In the genomic region with DNA sequence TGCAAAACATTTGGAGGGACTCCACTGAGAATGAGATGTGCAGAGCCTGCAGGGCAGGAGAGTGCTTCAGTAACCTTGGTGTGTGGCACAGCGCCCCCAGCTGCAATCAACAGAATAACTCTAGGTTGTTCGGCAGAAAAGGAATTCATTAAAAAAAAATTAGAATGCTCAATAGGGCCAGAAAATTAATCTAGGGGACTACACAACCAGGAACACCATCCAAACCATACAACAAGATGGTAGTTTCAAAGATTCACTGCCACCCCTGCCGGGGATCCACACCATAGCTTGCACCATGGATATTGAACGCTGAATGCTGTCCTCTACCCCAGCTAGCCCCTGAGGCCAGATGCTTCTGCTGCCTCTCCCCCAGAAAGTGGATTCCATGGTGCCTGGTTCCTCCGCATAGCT, we compare ENCODE assay signal across 1 cellular context.
TF ChIP-seq lines count a peak whose summit lies in the region.

No MANE protein-coding gene starts in this region.

TF ChIP-seq in HepG2, 621 proteins besides CTCF, POLR2A, EP300 and RAD21 (continued from another document and continues in another):
- TF ChIP-seq, protein P1, sequence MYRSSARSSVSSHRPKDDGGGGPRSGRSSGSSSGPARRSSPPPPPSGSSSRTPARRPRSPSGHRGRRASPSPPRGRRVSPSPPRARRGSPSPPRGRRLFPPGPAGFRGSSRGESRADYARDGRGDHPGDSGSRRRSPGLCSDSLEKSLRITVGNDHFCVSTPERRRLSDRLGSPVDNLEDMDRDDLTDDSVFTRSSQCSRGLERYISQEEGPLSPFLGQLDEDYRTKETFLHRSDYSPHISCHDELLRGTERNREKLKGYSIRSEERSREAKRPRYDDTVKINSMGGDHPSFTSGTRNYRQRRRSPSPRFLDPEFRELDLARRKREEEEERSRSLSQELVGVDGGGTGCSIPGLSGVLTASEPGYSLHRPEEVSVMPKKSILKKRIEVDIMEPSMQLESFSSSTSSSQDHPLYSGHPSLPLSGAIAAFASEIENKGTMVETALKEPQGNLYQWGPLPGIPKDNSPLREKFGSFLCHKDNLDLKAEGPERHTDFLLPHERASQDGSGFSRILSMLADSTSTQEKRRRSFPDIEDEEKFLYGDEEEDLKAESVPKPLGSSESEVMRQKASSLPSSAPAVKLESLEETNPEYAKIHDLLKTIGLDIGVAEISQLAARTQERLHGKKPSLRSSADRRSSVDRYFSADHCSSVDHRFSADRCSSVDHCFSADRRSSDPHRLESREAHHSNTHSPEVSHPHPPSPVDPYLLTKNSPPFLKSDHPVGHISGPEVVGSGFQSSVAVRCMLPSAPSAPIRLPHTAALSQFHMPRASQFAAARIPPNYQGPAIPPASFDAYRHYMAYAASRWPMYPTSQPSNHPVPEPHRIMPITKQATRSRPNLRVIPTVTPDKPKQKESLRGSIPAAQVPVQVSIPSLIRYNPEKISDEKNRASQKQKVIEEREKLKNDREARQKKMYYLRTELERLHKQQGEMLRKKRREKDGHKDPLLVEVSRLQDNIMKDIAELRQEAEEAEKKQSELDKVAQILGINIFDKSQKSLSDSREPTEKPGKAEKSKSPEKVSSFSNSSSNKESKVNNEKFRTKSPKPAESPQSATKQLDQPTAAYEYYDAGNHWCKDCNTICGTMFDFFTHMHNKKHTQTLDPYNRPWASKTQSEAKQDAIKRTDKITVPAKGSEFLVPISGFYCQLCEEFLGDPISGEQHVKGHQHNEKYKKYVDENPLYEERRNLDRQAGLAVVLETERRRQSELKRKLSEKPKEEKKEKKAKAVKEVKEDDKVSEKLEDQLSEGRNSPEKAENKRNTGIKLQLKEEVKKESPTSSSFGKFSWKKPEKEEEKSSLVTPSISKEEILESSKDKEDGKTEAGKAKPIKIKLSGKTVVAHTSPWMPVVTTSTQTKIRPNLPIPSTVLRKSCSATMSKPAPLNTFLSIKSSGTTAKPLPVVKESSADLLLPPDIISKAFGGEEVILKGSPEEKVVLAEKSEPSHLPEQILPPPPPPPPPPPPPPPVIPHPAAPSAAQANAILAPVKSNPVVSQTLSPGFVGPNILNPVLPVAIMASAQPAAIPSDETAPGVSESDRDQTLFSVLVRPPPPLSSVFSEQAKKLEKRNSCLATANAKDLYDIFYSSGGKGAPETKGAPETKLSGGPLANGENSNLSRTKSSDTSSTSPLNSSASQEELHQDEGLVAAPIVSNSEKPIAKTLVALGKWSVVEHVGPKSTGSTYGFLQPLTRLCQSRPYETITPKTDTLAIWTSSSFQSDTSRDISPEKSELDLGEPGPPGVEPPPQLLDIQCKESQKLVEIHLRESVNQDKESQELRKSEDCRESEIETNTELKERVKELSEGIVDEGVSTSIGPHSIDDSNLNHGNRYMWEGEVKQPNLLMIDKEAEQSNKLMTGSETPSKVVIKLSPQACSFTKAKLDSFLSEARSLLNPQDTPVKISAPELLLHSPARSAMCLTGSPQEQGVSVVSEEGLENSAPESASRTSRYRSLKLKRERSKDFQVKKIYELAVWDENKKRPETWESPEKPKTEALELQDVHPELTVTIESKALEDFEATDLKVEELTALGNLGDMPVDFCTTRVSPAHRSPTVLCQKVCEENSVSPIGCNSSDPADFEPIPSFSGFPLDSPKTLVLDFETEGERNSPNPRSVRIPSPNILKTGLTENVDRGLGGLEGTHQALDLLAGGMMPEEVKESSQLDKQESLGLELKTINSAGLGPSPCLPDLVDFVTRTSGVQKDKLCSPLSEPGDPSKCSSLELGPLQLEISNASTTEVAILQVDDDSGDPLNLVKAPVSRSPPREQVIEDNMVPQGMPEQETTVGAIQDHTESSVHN (CRISPR knock-in tag; IDR thresholded peaks at IDR 0.05), result no peak
- TF ChIP-seq, protein P2, sequence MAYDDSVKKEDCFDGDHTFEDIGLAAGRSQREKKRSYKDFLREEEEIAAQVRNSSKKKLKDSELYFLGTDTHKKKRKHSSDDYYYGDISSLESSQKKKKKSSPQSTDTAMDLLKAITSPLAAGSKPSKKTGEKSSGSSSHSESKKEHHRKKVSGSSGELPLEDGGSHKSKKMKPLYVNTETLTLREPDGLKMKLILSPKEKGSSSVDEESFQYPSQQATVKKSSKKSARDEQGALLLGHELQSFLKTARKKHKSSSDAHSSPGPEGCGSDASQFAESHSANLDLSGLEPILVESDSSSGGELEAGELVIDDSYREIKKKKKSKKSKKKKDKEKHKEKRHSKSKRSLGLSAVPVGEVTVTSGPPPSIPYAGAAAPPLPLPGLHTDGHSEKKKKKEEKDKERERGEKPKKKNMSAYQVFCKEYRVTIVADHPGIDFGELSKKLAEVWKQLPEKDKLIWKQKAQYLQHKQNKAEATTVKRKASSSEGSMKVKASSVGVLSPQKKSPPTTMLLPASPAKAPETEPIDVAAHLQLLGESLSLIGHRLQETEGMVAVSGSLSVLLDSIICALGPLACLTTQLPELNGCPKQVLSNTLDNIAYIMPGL (CRISPR knock-in tag; IDR thresholded peaks at IDR 0.05; ENCODE audit: borderline replicate concordance in 1 of 2, low read depth in 1 of 2), result 0 out of 4 replicates have a peak, but pooled peaks of 1 of the 2 experiments have one; percentile 43
- TF ChIP-seq, protein P3, sequence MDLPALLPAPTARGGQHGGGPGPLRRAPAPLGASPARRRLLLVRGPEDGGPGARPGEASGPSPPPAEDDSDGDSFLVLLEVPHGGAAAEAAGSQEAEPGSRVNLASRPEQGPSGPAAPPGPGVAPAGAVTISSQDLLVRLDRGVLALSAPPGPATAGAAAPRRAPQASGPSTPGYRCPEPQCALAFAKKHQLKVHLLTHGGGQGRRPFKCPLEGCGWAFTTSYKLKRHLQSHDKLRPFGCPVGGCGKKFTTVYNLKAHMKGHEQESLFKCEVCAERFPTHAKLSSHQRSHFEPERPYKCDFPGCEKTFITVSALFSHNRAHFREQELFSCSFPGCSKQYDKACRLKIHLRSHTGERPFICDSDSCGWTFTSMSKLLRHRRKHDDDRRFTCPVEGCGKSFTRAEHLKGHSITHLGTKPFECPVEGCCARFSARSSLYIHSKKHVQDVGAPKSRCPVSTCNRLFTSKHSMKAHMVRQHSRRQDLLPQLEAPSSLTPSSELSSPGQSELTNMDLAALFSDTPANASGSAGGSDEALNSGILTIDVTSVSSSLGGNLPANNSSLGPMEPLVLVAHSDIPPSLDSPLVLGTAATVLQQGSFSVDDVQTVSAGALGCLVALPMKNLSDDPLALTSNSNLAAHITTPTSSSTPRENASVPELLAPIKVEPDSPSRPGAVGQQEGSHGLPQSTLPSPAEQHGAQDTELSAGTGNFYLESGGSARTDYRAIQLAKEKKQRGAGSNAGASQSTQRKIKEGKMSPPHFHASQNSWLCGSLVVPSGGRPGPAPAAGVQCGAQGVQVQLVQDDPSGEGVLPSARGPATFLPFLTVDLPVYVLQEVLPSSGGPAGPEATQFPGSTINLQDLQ (CRISPR knock-in tag; IDR thresholded peaks at IDR 0.05), result no peak
- TF ChIP-seq SOX5 (CRISPR knock-in tag; IDR thresholded peaks at IDR 0.05; ENCODE audit: borderline replicate concordance) (no peak), SP2 (CRISPR knock-in tag; IDR thresholded peaks at IDR 0.05) (no peak), ZNF383 (CRISPR knock-in tag; IDR thresholded peaks at IDR 0.05; ENCODE audit: borderline replicate concordance) (no peak), ZNF180 (CRISPR knock-in tag; IDR thresholded peaks at IDR 0.05; ENCODE audit: borderline replicate concordance, low read depth) (no peak), TOE1 (CRISPR knock-in tag; IDR thresholded peaks at IDR 0.05) (0 out of 2 replicates have a peak, but pooled peaks have one; percentile 10), POLR2AphosphoS5 (IDR thresholded peaks at IDR 0.05; ENCODE audit: low read depth, low read length) (no peak), ZNF329 (CRISPR knock-in tag; IDR thresholded peaks at IDR 0.05; ENCODE audit: low read depth) (no peak), ZNF557 (CRISPR knock-in tag; IDR thresholded peaks at IDR 0.05) (no peak), ZNF768 (CRISPR knock-in tag; IDR thresholded peaks at IDR 0.05) (no peak), FOXO1 (CRISPR knock-in tag; IDR thresholded peaks at IDR 0.05) (no peak), PAWR (CRISPR knock-in tag; IDR thresholded peaks at IDR 0.05; ENCODE audit: borderline replicate concordance) (no peak), ZNF773 (CRISPR knock-in tag; IDR thresholded peaks at IDR 0.05; ENCODE audit: borderline replicate concordance) (no peak), RNF2 (conservative IDR thresholded peaks at IDR 0.05; ENCODE audit: low read depth) (no peak), NRL (CRISPR knock-in tag; IDR thresholded peaks at IDR 0.05; ENCODE audit: borderline replicate concordance) (no peak), ZNF501 (CRISPR knock-in tag; IDR thresholded peaks at IDR 0.05) (peak; percentile 46; the same call in 1 of the 2 replicates), SMC3 (IDR thresholded peaks at IDR 0.05; ENCODE audit: low read length) (peak; percentile 66; the same call in 1 of the 2 replicates), REPIN1 (CRISPR knock-in tag; IDR thresholded peaks at IDR 0.05; ENCODE audit: borderline replicate concordance, low read depth) (peak; percentile 63; the same call in 1 of the 2 replicates), MIXL1 (CRISPR knock-in tag; IDR thresholded peaks at IDR 0.05) (0 out of 2 replicates have a peak, but pooled peaks have one; percentile 33), JARID2 (CRISPR knock-in tag; IDR thresholded peaks at IDR 0.05; ENCODE audit: insufficient replicate concordance) (no peak), SATB2 (CRISPR knock-in tag; IDR thresholded peaks at IDR 0.05) (no peak), LCORL (IDR thresholded peaks at IDR 0.05) (no peak), LCORL (CRISPR knock-in tag; IDR thresholded peaks at IDR 0.05) (no peak), STAG1 (CRISPR knock-in tag; IDR thresholded peaks at IDR 0.05) (peak; percentile 92), ZMYM3 (CRISPR knock-in tag; IDR thresholded peaks at IDR 0.05) (no peak), ZNF510 (CRISPR knock-in tag; IDR thresholded peaks at IDR 0.05; ENCODE audit: low read depth) (0 out of 2 replicates have a peak, but pooled peaks have one; percentile 51)
- TF ChIP-seq, protein P4, sequence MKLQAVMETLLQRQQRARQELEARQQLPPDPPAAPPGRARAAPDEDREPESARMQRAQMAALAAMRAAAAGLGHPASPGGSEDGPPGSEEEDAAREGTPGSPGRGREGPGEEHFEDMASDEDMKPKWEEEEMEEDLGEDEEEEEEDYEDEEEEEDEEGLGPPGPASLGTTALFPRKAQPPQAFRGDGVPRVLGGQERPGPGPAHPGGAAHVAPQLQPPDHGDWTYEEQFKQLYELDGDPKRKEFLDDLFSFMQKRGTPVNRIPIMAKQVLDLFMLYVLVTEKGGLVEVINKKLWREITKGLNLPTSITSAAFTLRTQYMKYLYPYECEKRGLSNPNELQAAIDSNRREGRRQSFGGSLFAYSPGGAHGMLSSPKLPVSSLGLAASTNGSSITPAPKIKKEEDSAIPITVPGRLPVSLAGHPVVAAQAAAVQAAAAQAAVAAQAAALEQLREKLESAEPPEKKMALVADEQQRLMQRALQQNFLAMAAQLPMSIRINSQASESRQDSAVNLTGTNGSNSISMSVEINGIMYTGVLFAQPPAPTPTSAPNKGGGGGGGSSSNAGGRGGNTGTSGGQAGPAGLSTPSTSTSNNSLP (IDR thresholded peaks at IDR 0.05; ENCODE audit: low read depth, low read length), result peak; percentile 68; the same call in 1 of the 2 replicates
- TF ChIP-seq, protein P5, sequence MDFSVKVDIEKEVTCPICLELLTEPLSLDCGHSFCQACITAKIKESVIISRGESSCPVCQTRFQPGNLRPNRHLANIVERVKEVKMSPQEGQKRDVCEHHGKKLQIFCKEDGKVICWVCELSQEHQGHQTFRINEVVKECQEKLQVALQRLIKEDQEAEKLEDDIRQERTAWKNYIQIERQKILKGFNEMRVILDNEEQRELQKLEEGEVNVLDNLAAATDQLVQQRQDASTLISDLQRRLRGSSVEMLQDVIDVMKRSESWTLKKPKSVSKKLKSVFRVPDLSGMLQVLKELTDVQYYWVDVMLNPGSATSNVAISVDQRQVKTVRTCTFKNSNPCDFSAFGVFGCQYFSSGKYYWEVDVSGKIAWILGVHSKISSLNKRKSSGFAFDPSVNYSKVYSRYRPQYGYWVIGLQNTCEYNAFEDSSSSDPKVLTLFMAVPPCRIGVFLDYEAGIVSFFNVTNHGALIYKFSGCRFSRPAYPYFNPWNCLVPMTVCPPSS (IDR thresholded peaks at IDR 0.05), result no peak
- TF ChIP-seq, protein P6, sequence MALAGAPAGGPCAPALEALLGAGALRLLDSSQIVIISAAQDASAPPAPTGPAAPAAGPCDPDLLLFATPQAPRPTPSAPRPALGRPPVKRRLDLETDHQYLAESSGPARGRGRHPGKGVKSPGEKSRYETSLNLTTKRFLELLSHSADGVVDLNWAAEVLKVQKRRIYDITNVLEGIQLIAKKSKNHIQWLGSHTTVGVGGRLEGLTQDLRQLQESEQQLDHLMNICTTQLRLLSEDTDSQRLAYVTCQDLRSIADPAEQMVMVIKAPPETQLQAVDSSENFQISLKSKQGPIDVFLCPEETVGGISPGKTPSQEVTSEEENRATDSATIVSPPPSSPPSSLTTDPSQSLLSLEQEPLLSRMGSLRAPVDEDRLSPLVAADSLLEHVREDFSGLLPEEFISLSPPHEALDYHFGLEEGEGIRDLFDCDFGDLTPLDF (CRISPR knock-in tag; IDR thresholded peaks at IDR 0.05), result no peak
- TF ChIP-seq, protein P7, sequence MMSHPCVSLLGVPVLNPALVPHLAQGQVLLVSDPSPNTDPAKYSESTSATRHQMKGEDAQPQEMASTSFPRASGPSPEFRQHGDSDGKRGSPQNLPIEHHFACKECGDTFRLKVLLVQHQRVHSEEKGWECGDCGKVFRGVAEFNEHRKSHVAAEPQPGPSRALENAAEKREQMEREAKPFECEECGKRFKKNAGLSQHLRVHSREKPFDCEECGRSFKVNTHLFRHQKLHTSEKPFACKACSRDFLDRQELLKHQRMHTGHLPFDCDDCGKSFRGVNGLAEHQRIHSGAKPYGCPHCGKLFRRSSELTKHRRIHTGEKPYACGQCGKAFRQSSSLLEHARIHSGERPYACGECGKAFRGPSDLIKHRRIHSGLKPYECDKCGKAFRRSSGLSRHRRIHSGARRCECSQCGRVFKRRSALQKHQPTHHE (CRISPR knock-in tag; IDR thresholded peaks at IDR 0.05; ENCODE audit: borderline replicate concordance), result no peak
- TF ChIP-seq, protein P8, sequence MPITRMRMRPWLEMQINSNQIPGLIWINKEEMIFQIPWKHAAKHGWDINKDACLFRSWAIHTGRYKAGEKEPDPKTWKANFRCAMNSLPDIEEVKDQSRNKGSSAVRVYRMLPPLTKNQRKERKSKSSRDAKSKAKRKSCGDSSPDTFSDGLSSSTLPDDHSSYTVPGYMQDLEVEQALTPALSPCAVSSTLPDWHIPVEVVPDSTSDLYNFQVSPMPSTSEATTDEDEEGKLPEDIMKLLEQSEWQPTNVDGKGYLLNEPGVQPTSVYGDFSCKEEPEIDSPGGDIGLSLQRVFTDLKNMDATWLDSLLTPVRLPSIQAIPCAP (CRISPR knock-in tag; IDR thresholded peaks at IDR 0.05; ENCODE audit: low read depth), result no peak
